In the genomic region with DNA sequence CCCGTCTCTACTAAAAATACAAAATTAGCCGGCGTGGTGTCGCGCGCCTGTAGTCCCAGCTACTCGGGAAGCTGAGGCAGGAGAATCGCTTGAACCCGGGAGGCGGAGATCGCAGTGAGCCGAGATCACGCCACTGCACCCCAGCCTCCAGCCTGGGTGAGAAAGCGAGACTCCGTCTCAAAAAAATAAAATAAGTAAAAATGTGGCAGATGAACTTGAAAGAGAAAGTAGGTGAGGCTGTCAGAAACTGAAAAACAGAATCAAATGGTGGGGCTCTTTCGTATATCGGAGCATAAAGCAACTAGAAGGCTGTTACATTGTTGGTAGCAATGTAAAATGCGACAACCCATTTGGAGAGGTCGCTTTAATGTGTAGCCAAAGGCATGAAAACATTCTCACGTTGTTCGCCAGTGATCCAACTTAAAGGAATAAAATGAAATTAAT, we compare ENCODE assay signal across 1 cellular context.
TF ChIP-seq lines count a peak whose summit lies in the region.

No MANE protein-coding gene starts in this region.

TF ChIP-seq in K562, 482 proteins besides CTCF, POLR2A, EP300 and RAD21 (continued from another document and continues in another):
- TF ChIP-seq, protein P1, sequence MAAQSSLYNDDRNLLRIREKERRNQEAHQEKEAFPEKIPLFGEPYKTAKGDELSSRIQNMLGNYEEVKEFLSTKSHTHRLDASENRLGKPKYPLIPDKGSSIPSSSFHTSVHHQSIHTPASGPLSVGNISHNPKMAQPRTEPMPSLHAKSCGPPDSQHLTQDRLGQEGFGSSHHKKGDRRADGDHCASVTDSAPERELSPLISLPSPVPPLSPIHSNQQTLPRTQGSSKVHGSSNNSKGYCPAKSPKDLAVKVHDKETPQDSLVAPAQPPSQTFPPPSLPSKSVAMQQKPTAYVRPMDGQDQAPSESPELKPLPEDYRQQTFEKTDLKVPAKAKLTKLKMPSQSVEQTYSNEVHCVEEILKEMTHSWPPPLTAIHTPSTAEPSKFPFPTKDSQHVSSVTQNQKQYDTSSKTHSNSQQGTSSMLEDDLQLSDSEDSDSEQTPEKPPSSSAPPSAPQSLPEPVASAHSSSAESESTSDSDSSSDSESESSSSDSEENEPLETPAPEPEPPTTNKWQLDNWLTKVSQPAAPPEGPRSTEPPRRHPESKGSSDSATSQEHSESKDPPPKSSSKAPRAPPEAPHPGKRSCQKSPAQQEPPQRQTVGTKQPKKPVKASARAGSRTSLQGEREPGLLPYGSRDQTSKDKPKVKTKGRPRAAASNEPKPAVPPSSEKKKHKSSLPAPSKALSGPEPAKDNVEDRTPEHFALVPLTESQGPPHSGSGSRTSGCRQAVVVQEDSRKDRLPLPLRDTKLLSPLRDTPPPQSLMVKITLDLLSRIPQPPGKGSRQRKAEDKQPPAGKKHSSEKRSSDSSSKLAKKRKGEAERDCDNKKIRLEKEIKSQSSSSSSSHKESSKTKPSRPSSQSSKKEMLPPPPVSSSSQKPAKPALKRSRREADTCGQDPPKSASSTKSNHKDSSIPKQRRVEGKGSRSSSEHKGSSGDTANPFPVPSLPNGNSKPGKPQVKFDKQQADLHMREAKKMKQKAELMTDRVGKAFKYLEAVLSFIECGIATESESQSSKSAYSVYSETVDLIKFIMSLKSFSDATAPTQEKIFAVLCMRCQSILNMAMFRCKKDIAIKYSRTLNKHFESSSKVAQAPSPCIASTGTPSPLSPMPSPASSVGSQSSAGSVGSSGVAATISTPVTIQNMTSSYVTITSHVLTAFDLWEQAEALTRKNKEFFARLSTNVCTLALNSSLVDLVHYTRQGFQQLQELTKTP (IDR thresholded peaks at IDR 0.05; ENCODE audit: low read depth in 1 of 2, partially characterized antibody in 2 of 2) = no peak
- TF ChIP-seq COPS2 (conservative IDR thresholded peaks at IDR 0.05) (no peak), MCM3 (IDR thresholded peaks at IDR 0.05) (no peak), ZFP36 (IDR thresholded peaks at IDR 0.05; ENCODE audit: low read depth, low read length, partially characterized antibody) (no peak), LARP7 (IDR thresholded peaks at IDR 0.05) (peak; percentile 91), MEF2D (tag; conservative IDR thresholded peaks at IDR 0.05; ENCODE audit: low read depth) (no peak), ZNF592 (IDR thresholded peaks at IDR 0.05) (peak; percentile 36; the same call in 1 of the 2 replicates), IRF9 (tag; IDR thresholded peaks at IDR 0.05) (no peak), ZBTB34 (CRISPR knock-in tag; IDR thresholded peaks at IDR 0.05) (no peak), CREB1 (IDR thresholded peaks at IDR 0.05) (peak; percentile 2; the same call in 1 of the 2 replicates), CREB1 (CRISPR knock-in tag; IDR thresholded peaks at IDR 0.05) (no peak), ZNF655 (CRISPR knock-in tag; IDR thresholded peaks at IDR 0.05) (no peak), TEAD1 (CRISPR knock-in tag; IDR thresholded peaks at IDR 0.05) (no peak), POLR3G (IDR thresholded peaks at IDR 0.05; ENCODE audit: extremely low read depth, insufficient read length, insufficient replicate concordance) (no peak), PHTF2 (CRISPR knock-in tag; IDR thresholded peaks at IDR 0.05) (no peak), ZNF174 (CRISPR knock-in tag; IDR thresholded peaks at IDR 0.05) (no peak), CHD2 (IDR thresholded peaks at IDR 0.05; ENCODE audit: low read depth, low read length) (no peak), XRCC5 (IDR thresholded peaks at IDR 0.05; ENCODE audit: low read depth, low read length) (no peak), ZBTB12 (CRISPR knock-in tag; IDR thresholded peaks at IDR 0.05) (no peak), NELFE (IDR thresholded peaks at IDR 0.05; ENCODE audit: insufficient read depth, insufficient read length) (no peak), U2AF1 (optimal IDR thresholded peaks at IDR 0.05; ENCODE audit: low read depth, low read length) (no peak), CXXC5 (CRISPR knock-in tag; IDR thresholded peaks at IDR 0.05) (no peak), ZFX (CRISPR knock-in tag; IDR thresholded peaks at IDR 0.05) (no peak), ZNF282 (CRISPR knock-in tag; IDR thresholded peaks at IDR 0.05) (no peak), ZZZ3 (IDR thresholded peaks at IDR 0.05) (no peak), NFXL1 (CRISPR knock-in tag; IDR thresholded peaks at IDR 0.05) (no peak), STAG1 (CRISPR knock-in tag; IDR thresholded peaks at IDR 0.05; ENCODE audit: borderline replicate concordance) (no peak), NR3C1 (CRISPR knock-in tag; IDR thresholded peaks at IDR 0.05) (no peak), ETV1 (tag; conservative IDR thresholded peaks at IDR 0.05; ENCODE audit: low read depth) (no peak), CC2D1A (IDR thresholded peaks at IDR 0.05) (no peak; the same call in 1 of the 2 replicates), PHF21A (IDR thresholded peaks at IDR 0.05; ENCODE audit: borderline replicate concordance, low read depth) (no peak), SNRNP70 (optimal IDR thresholded peaks at IDR 0.05; ENCODE audit: low read depth, low read length) (no peak), ZFP1 (CRISPR knock-in tag; IDR thresholded peaks at IDR 0.05) (no peak)
- TF ChIP-seq, protein P2, sequence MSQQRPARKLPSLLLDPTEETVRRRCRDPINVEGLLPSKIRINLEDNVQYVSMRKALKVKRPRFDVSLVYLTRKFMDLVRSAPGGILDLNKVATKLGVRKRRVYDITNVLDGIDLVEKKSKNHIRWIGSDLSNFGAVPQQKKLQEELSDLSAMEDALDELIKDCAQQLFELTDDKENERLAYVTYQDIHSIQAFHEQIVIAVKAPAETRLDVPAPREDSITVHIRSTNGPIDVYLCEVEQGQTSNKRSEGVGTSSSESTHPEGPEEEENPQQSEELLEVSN (IDR thresholded peaks at IDR 0.05; ENCODE audit: borderline replicate concordance in 1 of 2, extremely low read depth in 1 of 2, insufficient read depth in 1 of 2, insufficient read length in 1 of 2, low read depth in 1 of 2, low read length in 1 of 2, poor library complexity in 1 of 2, severe bottlenecking in 1 of 2) = no peak
- TF ChIP-seq, protein P3, sequence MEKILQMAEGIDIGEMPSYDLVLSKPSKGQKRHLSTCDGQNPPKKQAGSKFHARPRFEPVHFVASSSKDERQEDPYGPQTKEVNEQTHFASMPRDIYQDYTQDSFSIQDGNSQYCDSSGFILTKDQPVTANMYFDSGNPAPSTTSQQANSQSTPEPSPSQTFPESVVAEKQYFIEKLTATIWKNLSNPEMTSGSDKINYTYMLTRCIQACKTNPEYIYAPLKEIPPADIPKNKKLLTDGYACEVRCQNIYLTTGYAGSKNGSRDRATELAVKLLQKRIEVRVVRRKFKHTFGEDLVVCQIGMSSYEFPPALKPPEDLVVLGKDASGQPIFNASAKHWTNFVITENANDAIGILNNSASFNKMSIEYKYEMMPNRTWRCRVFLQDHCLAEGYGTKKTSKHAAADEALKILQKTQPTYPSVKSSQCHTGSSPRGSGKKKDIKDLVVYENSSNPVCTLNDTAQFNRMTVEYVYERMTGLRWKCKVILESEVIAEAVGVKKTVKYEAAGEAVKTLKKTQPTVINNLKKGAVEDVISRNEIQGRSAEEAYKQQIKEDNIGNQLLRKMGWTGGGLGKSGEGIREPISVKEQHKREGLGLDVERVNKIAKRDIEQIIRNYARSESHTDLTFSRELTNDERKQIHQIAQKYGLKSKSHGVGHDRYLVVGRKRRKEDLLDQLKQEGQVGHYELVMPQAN (IDR thresholded peaks at IDR 0.05; ENCODE audit: borderline replicate concordance) = peak; percentile 60; the same call in 1 of the 2 replicates
- TF ChIP-seq, protein P4, sequence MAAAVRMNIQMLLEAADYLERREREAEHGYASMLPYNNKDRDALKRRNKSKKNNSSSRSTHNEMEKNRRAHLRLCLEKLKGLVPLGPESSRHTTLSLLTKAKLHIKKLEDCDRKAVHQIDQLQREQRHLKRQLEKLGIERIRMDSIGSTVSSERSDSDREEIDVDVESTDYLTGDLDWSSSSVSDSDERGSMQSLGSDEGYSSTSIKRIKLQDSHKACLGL (CRISPR knock-in tag; IDR thresholded peaks at IDR 0.05; ENCODE audit: borderline replicate concordance, poor library complexity, severe bottlenecking) = no peak
- TF ChIP-seq, protein P5, sequence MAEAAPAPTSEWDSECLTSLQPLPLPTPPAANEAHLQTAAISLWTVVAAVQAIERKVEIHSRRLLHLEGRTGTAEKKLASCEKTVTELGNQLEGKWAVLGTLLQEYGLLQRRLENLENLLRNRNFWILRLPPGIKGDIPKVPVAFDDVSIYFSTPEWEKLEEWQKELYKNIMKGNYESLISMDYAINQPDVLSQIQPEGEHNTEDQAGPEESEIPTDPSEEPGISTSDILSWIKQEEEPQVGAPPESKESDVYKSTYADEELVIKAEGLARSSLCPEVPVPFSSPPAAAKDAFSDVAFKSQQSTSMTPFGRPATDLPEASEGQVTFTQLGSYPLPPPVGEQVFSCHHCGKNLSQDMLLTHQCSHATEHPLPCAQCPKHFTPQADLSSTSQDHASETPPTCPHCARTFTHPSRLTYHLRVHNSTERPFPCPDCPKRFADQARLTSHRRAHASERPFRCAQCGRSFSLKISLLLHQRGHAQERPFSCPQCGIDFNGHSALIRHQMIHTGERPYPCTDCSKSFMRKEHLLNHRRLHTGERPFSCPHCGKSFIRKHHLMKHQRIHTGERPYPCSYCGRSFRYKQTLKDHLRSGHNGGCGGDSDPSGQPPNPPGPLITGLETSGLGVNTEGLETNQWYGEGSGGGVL (CRISPR knock-in tag; IDR thresholded peaks at IDR 0.05) = no peak
